18 cellular contexts compared by ENCODE assay signal in genomic region chr10:60794953-60795352, GRCh38. TPM values are rescaled to one million over a fixed set of nuclear protein-coding genes. Genes with fewer than 3 reads are reported as not detected.
DNase-seq lines count a peak whose midpoint lies in the region; ATAC-seq and TF ChIP-seq lines count a peak whose summit lies in the region.
"Had no signal": no experiment of that assay in that cellular context is flagged by ENCODE, and none has a peak within 500 bp of the region (broad histone marks: within the 10 kb centered on the region; RNA-seq: fewer than 3 reads in every experiment).

No MANE protein-coding gene starts in this region.

- peaks cover 24% of the 10 kb centered on the region for H3K79me2 ChIP-seq in osteoblast (ENCODE audit: insufficient read depth, low read length)

- H3K27ac Mint-ChIP-seq in MCF 10A (ENCODE audit: low read depth, unreplicated experiment): peak overlapping the region; percentile 11
- H3K27ac Mint-ChIP-seq in endodermal cell: peak overlapping the region; percentile 12
- no peak overlapping the region for H3K27ac Mint-ChIP-seq in activated CD8-positive, alpha-beta T cell treated with anti-CD3 and anti-CD28 coated beads, Interleukin-2, amount 10 ng/mL, durations not matched to agents 7 days and 5 days
- H3K27ac Mint-ChIP-seq: CD4-positive, alpha-beta memory T cell; HFFc6 had no signal

- intact Hi-C loops in MCF 10A (cut with micrococcal nuclease): no loop called here
- intact Hi-C loops in breast epithelium (cut with DNase I; ENCODE audit: low total_unique reads): no loop called here

- no peaks in the 10 kb centered on the region for H3K4me1 ChIP-seq in breast epithelium
- no peaks in the 10 kb centered on the region for H3K4me1 ChIP-seq in endodermal cell (ENCODE audit: control insufficient read depth, insufficient read depth, low read length)
- H3K4me1 ChIP-seq in osteoblast (ENCODE audit: insufficient read depth, low read length): no peaks in the 10 kb centered on the region
- H3K4me1 ChIP-seq: BLaER1 had no signal

- H3K27ac ChIP-seq in breast epithelium: no peak overlapping the region
- no peak overlapping the region for H3K27ac ChIP-seq in endodermal cell (ENCODE audit: low read depth, low read length)
- no peak overlapping the region for H3K27ac ChIP-seq in osteoblast (ENCODE audit: low read depth, low read length)
- H3K27ac ChIP-seq: 22Rv1, A549, BLaER1, GM23248 had no signal

- TF ChIP-seq CTCF in MCF 10A (IDR thresholded peaks at IDR 0.05; ENCODE audit: unreplicated experiment): no peak
- no peak for TF ChIP-seq CTCF in breast epithelium (IDR thresholded peaks at IDR 0.05)
- no peak for TF ChIP-seq CTCF in endodermal cell (conservative IDR thresholded peaks at IDR 0.05)
- TF ChIP-seq CTCF in osteoblast (IDR thresholded peaks at IDR 0.05; ENCODE audit: extremely low read depth, low read depth, low read length): no peak

- H3K9me3 ChIP-seq in breast epithelium: no peaks in the 10 kb centered on the region
- no peaks in the 10 kb centered on the region for H3K9me3 ChIP-seq in endodermal cell (ENCODE audit: control insufficient read depth, low read length)
- no peaks in the 10 kb centered on the region for H3K9me3 ChIP-seq in osteoblast (ENCODE audit: low read depth, low read length)
- H3K9me3 ChIP-seq: A549, BLaER1 had no signal

- TF ChIP-seq POLR2A in breast epithelium (IDR thresholded peaks at IDR 0.05): no peak

- POLR2A ChIA-PET in MCF 10A (lab: Yijun Ruan, JAX): interaction anchor here (0.6 to 8.8 kb wide), 3 partner anchors 11 to 1042 kb away, joined by 3 to 74 read pairs (median 34); partner anchors contain the start of gene CDK1
- POLR2A ChIA-PET in activated CD8-positive, alpha-beta T cell treated with anti-CD3 and anti-CD28 coated beads, Interleukin-2, amount 10 ng/mL, durations not matched to agents 7 days and 5 days (lab: Charles Lee): interaction anchor here (3.4 kb wide), 1 partner anchor 16 kb away, joined by 11 read pairs; the partner anchor contains the start of gene CDK1

- 89 to 99% methylated on average over 1 to 4 of the region's 4 CpGs for WGBS in endodermal cell (ENCODE audit: insufficient coverage in 1 of 2, insufficient read length in 1 of 2), 2 experiments

- H3K27me3 Mint-ChIP-seq in MCF 10A (ENCODE audit: insufficient read depth, unreplicated experiment) (no peaks in the 10 kb centered on the region), endodermal cell (ENCODE audit: insufficient read depth) (no peaks in the 10 kb centered on the region)
- no peaks in the 10 kb centered on the region for H3K27me3 Mint-ChIP-seq in activated CD8-positive, alpha-beta T cell treated with anti-CD3 and anti-CD28 coated beads, Interleukin-2, amount 10 ng/mL, durations not matched to agents 7 days and 5 days (ENCODE audit: low read depth)
- H3K27me3 Mint-ChIP-seq: CD4-positive, alpha-beta memory T cell had no signal

- no peak overlapping the region for H3K4me3 ChIP-seq in breast epithelium
- H3K4me3 ChIP-seq in endodermal cell (ENCODE audit: low read length): no peak overlapping the region
- H3K4me3 ChIP-seq in osteoblast (ENCODE audit: insufficient read depth, low read length): no peak overlapping the region
- H3K4me3 ChIP-seq: A549, BLaER1, GM23248 had no signal

- DNase-seq in MCF 10A (ENCODE audit: unreplicated experiment) (no peak), breast epithelium (ENCODE audit: low spot score in 2 of 2) (no peak), endodermal cell (no peak), osteoblast (ENCODE audit: insufficient read length, low spot score, missing footprints) (no peak), cerebellum (ENCODE audit: low spot score) (no peak), NCI-H446 (lab: John Stamatoyannopoulos, UW) (no peak)
- DNase-seq in activated CD8-positive, alpha-beta T cell treated with anti-CD3 and anti-CD28 coated beads, Interleukin-2, amount 10 ng/mL, durations not matched to agents 7 days and 5 days: no peak
- DNase-seq: CD4-positive, alpha-beta memory T cell; DMS79 treated with DMSO at 0.1 percent for 48 hours; GF-D8; GM23248; HFFc6 had no signal

- H4K20me1 ChIP-seq in osteoblast (ENCODE audit: insufficient read depth, low read length): no peaks in the 10 kb centered on the region

- CTCF ChIA-PET in MCF 10A (lab: Yijun Ruan, JAX): interaction anchor here (0.6 kb wide), 1 partner anchor 9 kb away, joined by 3 read pairs; no protein-coding TSS in a partner anchor
- CTCF ChIA-PET in activated CD8-positive, alpha-beta T cell treated with anti-CD3 and anti-CD28 coated beads, Interleukin-2, amount 10 ng/mL, durations not matched to agents 7 days and 5 days (lab: Charles Lee): interaction anchor here (1.3 to 1.4 kb wide), 2 partner anchors 11 to 21 kb away, joined by 3 read pairs; no protein-coding TSS in a partner anchor

- H3K4me2 ChIP-seq in osteoblast (ENCODE audit: insufficient read depth, low read length): no peak overlapping the region
- H3K4me2 ChIP-seq: A549, BLaER1 had no signal

- H3K36me3 Mint-ChIP-seq in MCF 10A (ENCODE audit: insufficient read depth, unreplicated experiment) (peaks cover 17% of the 10 kb centered on the region), endodermal cell (ENCODE audit: low read depth) (peaks cover 51% of the 10 kb centered on the region)
- peaks cover 79% of the 10 kb centered on the region for H3K36me3 Mint-ChIP-seq in activated CD8-positive, alpha-beta T cell treated with anti-CD3 and anti-CD28 coated beads, Interleukin-2, amount 10 ng/mL, durations not matched to agents 7 days and 5 days (ENCODE audit: low read depth)
- H3K36me3 Mint-ChIP-seq: CD4-positive, alpha-beta memory T cell had no signal

- H3K27me3 ChIP-seq in breast epithelium (no peaks in the 10 kb centered on the region), endodermal cell (ENCODE audit: control insufficient read depth, insufficient read depth, low read length, poor library complexity, severe bottlenecking) (no peaks in the 10 kb centered on the region), osteoblast (ENCODE audit: insufficient read depth, low read length) (no peaks in the 10 kb centered on the region)
- H3K27me3 ChIP-seq: BLaER1 had no signal

- H3K4me1 Mint-ChIP-seq in MCF 10A (ENCODE audit: insufficient read depth, unreplicated experiment) (peaks cover 26% of the 10 kb centered on the region), endodermal cell (peaks cover 4% of the 10 kb centered on the region)
- peaks cover 19% of the 10 kb centered on the region for H3K4me1 Mint-ChIP-seq in activated CD8-positive, alpha-beta T cell treated with anti-CD3 and anti-CD28 coated beads, Interleukin-2, amount 10 ng/mL, durations not matched to agents 7 days and 5 days (ENCODE audit: low read depth)

- peak overlapping the region; percentile 8 for H2AFZ ChIP-seq in osteoblast (ENCODE audit: low read length)
- H2AFZ ChIP-seq: GM23248 had no signal

- no peaks in the 10 kb centered on the region for H3K36me3 ChIP-seq in breast epithelium
- peaks cover 82% of the 10 kb centered on the region for H3K36me3 ChIP-seq in endodermal cell (ENCODE audit: control insufficient read depth, insufficient read depth, low read length)
- H3K36me3 ChIP-seq in osteoblast (ENCODE audit: insufficient read depth, low read length): no peaks in the 10 kb centered on the region

- no peak overlapping the region for H3K4me3 Mint-ChIP-seq in MCF 10A (ENCODE audit: unreplicated experiment)
- H3K4me3 Mint-ChIP-seq in endodermal cell: no peak overlapping the region
- H3K4me3 Mint-ChIP-seq in activated CD8-positive, alpha-beta T cell treated with anti-CD3 and anti-CD28 coated beads, Interleukin-2, amount 10 ng/mL, durations not matched to agents 7 days and 5 days: no peak overlapping the region
- H3K4me3 Mint-ChIP-seq: CD14-positive monocyte, HFFc6 had no signal

- H3K9ac ChIP-seq in endodermal cell (ENCODE audit: extremely low read depth, low read length, poor library complexity, severe bottlenecking): no peak overlapping the region
- H3K9ac ChIP-seq: BLaER1, GM23248 had no signal

- H3K9me3 Mint-ChIP-seq in MCF 10A (ENCODE audit: unreplicated experiment): no peaks in the 10 kb centered on the region
- no peaks in the 10 kb centered on the region for H3K9me3 Mint-ChIP-seq in endodermal cell
- no peaks in the 10 kb centered on the region for H3K9me3 Mint-ChIP-seq in activated CD8-positive, alpha-beta T cell treated with anti-CD3 and anti-CD28 coated beads, Interleukin-2, amount 10 ng/mL, durations not matched to agents 7 days and 5 days (ENCODE audit: insufficient read depth)
- H3K9me3 Mint-ChIP-seq: CD14-positive monocyte; CD4-positive, alpha-beta memory T cell; HFFc6 had no signal

- BruUV-seq in MCF 10A (replicated peaks; lab: Mats Ljungman, UMichigan): no TSS peak

- ATAC-seq in activated CD8-positive, alpha-beta T cell treated with anti-CD3 and anti-CD28 coated beads, Interleukin-2, amount 10 ng/mL, durations not matched to agents 7 days and 5 days: no peak
- ATAC-seq: A549, HCT116, HepG2 had no signal

RNA-seq across cellular contexts. Expression of gene CDK1, which starts 16.7 kb away (rescaled TPM):
- total RNA-seq in MCF 10A (2022): 37.4 and 48.8 TPM in 2 replicates
- total RNA-seq in breast epithelium: 1 to 10 TPM in 2 of 3 donors, under 1 TPM in 1; 0.98 to 5.0 (median 2.2) TPM
- total RNA-seq in endodermal cell: 100 to 1,000 TPM in 1 of 2 donors, 10 to 100 TPM in 1; 78.3 to 145 TPM
- polyA plus RNA-seq in endodermal cell (2013, experiment 1 of 2): 182 TPM
- polyA plus RNA-seq in endodermal cell (2013, experiment 2 of 2): 182 TPM
- total RNA-seq in osteoblast: 5.8 and 6.5 TPM in 2 replicates
- 46.9 TPM for total RNA-seq in cerebellum
- total RNA-seq in activated CD8-positive, alpha-beta T cell treated with anti-CD3 and anti-CD28 coated beads, Interleukin-2, amount 10 ng/mL, durations not matched to agents 7 days and 5 days: 100 to 1,000 TPM; 131 to 147 TPM
